ENCODE assay signal across 21 cellular contexts in the genomic region with DNA sequence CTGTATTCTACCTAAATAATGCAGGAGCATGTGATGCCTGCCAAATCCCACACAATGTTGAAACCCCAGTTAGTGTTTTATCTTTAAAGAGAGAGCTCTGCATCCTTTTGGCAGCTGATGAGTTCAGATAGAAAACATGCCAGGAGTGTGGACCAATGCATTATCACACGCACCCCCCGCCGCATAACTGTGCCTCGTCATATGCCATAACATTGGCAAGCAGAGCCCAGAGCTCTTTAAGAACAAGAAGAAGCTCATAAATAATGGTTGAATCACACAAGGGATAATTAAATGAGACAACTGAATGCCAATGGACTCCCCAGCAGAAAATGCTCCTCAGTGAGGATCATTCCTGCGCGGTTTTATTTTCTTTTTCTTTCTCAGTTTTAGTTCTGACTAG. TPM values are rescaled to one million over a fixed set of nuclear protein-coding genes. Genes with fewer than 3 reads are reported as not detected.
"Had no signal": no experiment of that assay in that cellular context is flagged by ENCODE, and none has a peak within 500 bp of the region (broad histone marks: within the 10 kb centered on the region; RNA-seq: fewer than 3 reads in every experiment).

No MANE protein-coding gene starts in this region.

- H3K4me3 ChIP-seq: lower lobe of right lung, ovary, smooth muscle cell, suprapubic skin, transverse colon, uterus had no signal

- ATAC-seq: activated CD8-positive, alpha-beta memory T cell treated with anti-CD3 and anti-CD28 coated beads, Interleukin-2, amount 10 ng/mL, durations not matched to agents 7 days and 5 days; lower lobe of right lung; naive thymus-derived CD8-positive, alpha-beta T cell; sciatic nerve; stimulated activated naive CD8-positive, alpha-beta T cell treated with anti-CD3 and anti-CD28 coated beads, Interleukin-15, amount 100 ng/mL, for 72 hours had no signal

- DNase-seq: activated B cell treated with CpG ODN at 0.5 μM for 24 hours; activated CD4-positive, alpha-beta memory T cell treated with anti-CD3 and anti-CD28 coated beads for 36 hours; activated CD4-positive, alpha-beta T cell treated with anti-CD3 and anti-CD28 coated beads for 4 hours; activated CD8-positive, alpha-beta memory T cell treated with anti-CD3 and anti-CD28 coated beads, Interleukin-2, amount 10 ng/mL, durations not matched to agents 7 days and 5 days; activated naive CD8-positive, alpha-beta T cell treated with anti-CD3 and anti-CD28 coated beads, Interleukin-2, amount 10 ng/mL, durations not matched to agents 7 days and 5 days; cerebellar nuclear complex; cortex of kidney; effector CD4-positive, alpha-beta T cell; hippocampal formation; left cardiac atrium; lower lobe of right lung; naive thymus-derived CD8-positive, alpha-beta T cell; ovary; stimulated activated CD4-positive, alpha-beta T cell treated with anti-CD3 and anti-CD28 coated beads, Interleukin-4, amount 100 ng/mL, for 1 hour; stimulated activated naive CD8-positive, alpha-beta T cell treated with anti-CD3 and anti-CD28 coated beads, Interleukin-15, amount 100 ng/mL, for 72 hours; transverse colon; uterus had no signal

RNA-seq across cellular contexts. Expression of gene RORB, which starts 52.7 kb away (rescaled TPM):
- total RNA-seq: activated B cell treated with CpG ODN at 0.5 μM for 24 hours; naive thymus-derived CD8-positive, alpha-beta T cell; pulmonary artery endothelial cell had no signal
